8 cellular contexts compared by ENCODE assay signal in genomic region chr16:87702325-87702811, GRCh38.
DNase-seq lines count a peak whose midpoint lies in the region; ATAC-seq lines count a peak whose summit lies in the region.

No MANE protein-coding gene starts in this region.

- ATAC-seq in GM18502 (IDR thresholded peaks at IDR 0.05; ENCODE audit: poor library complexity, unreplicated experiment) (peak; percentile 64), HG02759 (IDR thresholded peaks at IDR 0.05; ENCODE audit: unreplicated experiment) (peak; percentile 46), T-helper 17 cell (peak; percentile 58), HG03025 (IDR thresholded peaks at IDR 0.05; ENCODE audit: low FRiP score, unreplicated experiment) (no peak)

- no peaks in the 10 kb centered on the region for H3K36me3 Mint-ChIP-seq in T-helper 17 cell (ENCODE audit: low read depth)

- no peaks in the 10 kb centered on the region for H3K27me3 Mint-ChIP-seq in T-helper 17 cell

- no peaks in the 10 kb centered on the region for H3K9me3 ChIP-seq in T-helper 17 cell (ENCODE audit: control insufficient read depth, low read length, poor library complexity, severe bottlenecking)

- peaks cover 38% of the 10 kb centered on the region for H3K4me1 Mint-ChIP-seq in T-helper 17 cell

- H3K4me3 Mint-ChIP-seq in T-helper 17 cell, result peak overlapping the region; percentile 63

- DNase-seq in T-helper 17 cell, result no peak
- DNase-seq in effector CD8-positive, alpha-beta T cell (lab: John Stamatoyannopoulos, UW), result peak; percentile 7
- DNase-seq in pulmonary artery endothelial cell (ENCODE audit: low read depth, low spot score), result peak; percentile 45
- DNase-seq in EL, result no peak
- no peak for DNase-seq in NCI-H2196 treated with DMSO at 0.1 percent for 48 hours (lab: John Stamatoyannopoulos, UW; ENCODE audit: unreplicated experiment)

- H3K27ac Mint-ChIP-seq in T-helper 17 cell, result peak overlapping the region; percentile 56

Comparison
In these comparisons a context has a peak if more than half of its experiments do, and no peak if none do; other contexts are left out.
1. DNase-seq: peak in effector CD8-positive, alpha-beta T cell (single experiment) and pulmonary artery endothelial cell (single experiment); none in T-helper 17 cell (0 of 3), EL (single experiment) and NCI-H2196 treated with DMSO at 0.1 percent for 48 hours (single experiment).